13 cellular contexts compared by ENCODE assay signal in genomic region chr5:172456076-172456800, GRCh38. TPM values are rescaled to one million over a fixed set of nuclear protein-coding genes. Genes with fewer than 3 reads are reported as not detected.
A peak's percentile ranks its signal among the peaks of the same experiment; 100 is the strongest.
DNase-seq lines count a peak whose midpoint lies in the region; TF ChIP-seq lines count a peak whose summit lies in the region.
"Had no signal": no experiment of that assay in that cellular context is flagged by ENCODE, and none has a peak within 500 bp of the region (broad histone marks: within the 10 kb centered on the region; RNA-seq: fewer than 3 reads in every experiment).

No MANE protein-coding gene starts in this region.

- peaks cover 5% of the 10 kb centered on the region for H3K79me1 ChIP-seq in mesenchymal stem cell (replicated peaks; ENCODE audit: low read length, poor library complexity, severe bottlenecking)

- peak overlapping the region in 1 of 2 experiments; percentile 35 for H3K18ac ChIP-seq in mesenchymal stem cell (ENCODE audit: low read depth in 1 of 2, low read length in 2 of 2)

- H3K4me1 ChIP-seq in mesenchymal stem cell (ENCODE audit: control insufficient read depth, insufficient read depth, low read depth, low read length) (peaks cover 27% of the 10 kb centered on the region), stomach smooth muscle (ENCODE audit: control insufficient read depth, insufficient read depth, low read length) (peaks cover 40% of the 10 kb centered on the region)

- no peak overlapping the region for H2BK5ac ChIP-seq in mesenchymal stem cell (ENCODE audit: low read depth, low read length, poor library complexity, severe bottlenecking)

- H3K9me3 ChIP-seq in mesenchymal stem cell (ENCODE audit: control insufficient read depth, low read length), result no peaks in the 10 kb centered on the region
- no peaks in the 10 kb centered on the region for H3K9me3 ChIP-seq in stomach smooth muscle (ENCODE audit: control insufficient read depth in 2 of 2, low read length in 2 of 2)
- H3K9me3 ChIP-seq: heart left ventricle, ovary had no signal

- no TSS peak for BruUV-seq in MCF 10A (replicated peaks; lab: Mats Ljungman, UMichigan)

- H3K36me3 Mint-ChIP-seq in HFFc6 (ENCODE audit: low read depth), result no peaks in the 10 kb centered on the region
- H3K36me3 Mint-ChIP-seq in MCF 10A (ENCODE audit: insufficient read depth, unreplicated experiment), result peaks cover 15% of the 10 kb centered on the region

- peak overlapping the region; percentile 82 for H4K8ac ChIP-seq in mesenchymal stem cell (ENCODE audit: low read length)

- H3K9ac ChIP-seq in mesenchymal stem cell (ENCODE audit: low read length) (peak overlapping the region; percentile 89), stomach smooth muscle (ENCODE audit: low read length in 2 of 2) (no peak overlapping the region)

- no peak overlapping the region for H3K4me3 Mint-ChIP-seq in HFFc6
- H3K4me3 Mint-ChIP-seq in MCF 10A (ENCODE audit: unreplicated experiment), result peak overlapping the region; percentile 91

- peaks cover 53% of the 10 kb centered on the region for H3K4me1 Mint-ChIP-seq in HFFc6 (ENCODE audit: low read depth)
- H3K4me1 Mint-ChIP-seq in MCF 10A (ENCODE audit: insufficient read depth, unreplicated experiment), result peaks cover 39% of the 10 kb centered on the region

- POLR2A ChIA-PET in MCF 10A (lab: Yijun Ruan, JAX), result interaction anchor here (0.7 kb wide), 1 partner anchor 122 kb away, joined by 3 read pairs; no protein-coding TSS in a partner anchor

- no peaks in the 10 kb centered on the region for H3K27me3 Mint-ChIP-seq in HFFc6 (ENCODE audit: insufficient read depth)
- no peaks in the 10 kb centered on the region for H3K27me3 Mint-ChIP-seq in MCF 10A (ENCODE audit: insufficient read depth, unreplicated experiment)

- H3K27me3 ChIP-seq in mesenchymal stem cell (ENCODE audit: control insufficient read depth in 1 of 2, insufficient read depth in 1 of 2, low read length in 2 of 2), result no peaks in the 10 kb centered on the region
- no peaks in the 10 kb centered on the region for H3K27me3 ChIP-seq in stomach smooth muscle (ENCODE audit: control insufficient read depth in 1 of 2, insufficient read depth in 2 of 2, low read length in 2 of 2)
- H3K27me3 ChIP-seq: heart left ventricle, ovary had no signal

- no peak for TF ChIP-seq CTCF in HFFc6 (IDR thresholded peaks at IDR 0.05)
- no peak for TF ChIP-seq CTCF in MCF 10A (IDR thresholded peaks at IDR 0.05; ENCODE audit: unreplicated experiment)

- H2BK12ac ChIP-seq in mesenchymal stem cell (ENCODE audit: low read length in 2 of 2), result peak overlapping the region in 1 of 2 experiments; percentile 81

- H3K9me3 Mint-ChIP-seq in HFFc6 (no peaks in the 10 kb centered on the region), MCF 10A (ENCODE audit: unreplicated experiment) (no peaks in the 10 kb centered on the region)

- CTCF ChIA-PET in MCF 10A (lab: Yijun Ruan, JAX), result interaction anchor here (0.6 to 1.4 kb wide), 7 partner anchors 14 to 347 kb away, joined by 3 to 4 read pairs (median 3); no protein-coding TSS in a partner anchor

- no peak overlapping the region for H2BK120ac ChIP-seq in mesenchymal stem cell (ENCODE audit: low read depth, low read length)

- no peak overlapping the region for H2BK15ac ChIP-seq in mesenchymal stem cell (ENCODE audit: low read depth, poor library complexity, severe bottlenecking)

- H3K4ac ChIP-seq in mesenchymal stem cell (ENCODE audit: low read depth in 1 of 2, low read length in 2 of 2), result no peak overlapping the region

- H3K4me3 ChIP-seq in mesenchymal stem cell (ENCODE audit: insufficient read depth in 1 of 2, low read depth in 1 of 2, low read length in 2 of 2) (no peak overlapping the region), stomach smooth muscle (ENCODE audit: low read length in 2 of 2) (peak overlapping the region in 1 of 2 donors; percentile 79)
- H3K4me3 ChIP-seq: heart left ventricle, ovary had no signal

- H2AFZ ChIP-seq in mesenchymal stem cell (ENCODE audit: low read depth, low read length), result peak overlapping the region; percentile 2

- no peak overlapping the region for H3K14ac ChIP-seq in mesenchymal stem cell (ENCODE audit: low read length in 2 of 2)

- intact Hi-C loops in MCF 10A (cut with micrococcal nuclease), result no loop called here

- peak overlapping the region; percentile 23 for H2AK5ac ChIP-seq in mesenchymal stem cell (ENCODE audit: low read length, severe bottlenecking)

- H3K27ac Mint-ChIP-seq in HFFc6 (peak overlapping the region; percentile 91; the same call in 1 of the 2 replicates), MCF 10A (ENCODE audit: low read depth, unreplicated experiment) (no peak overlapping the region)

- DNase-seq in HFFc6 (no peak), MCF 10A (ENCODE audit: unreplicated experiment) (no peak), mesenchymal stem cell (peak; percentile 17), dedifferentiated amniotic fluid mesenchymal stem cell (ENCODE audit: extremely low spot score) (no peak), H4 (ENCODE audit: low spot score) (no peak), pons (ENCODE audit: low spot score) (no peak)
- DNase-seq: activated CD4-positive, alpha-beta T cell treated with anti-CD3 and anti-CD28 coated beads for 48 hours; activated T-cell treated with anti-CD3 and anti-CD28 coated beads, Interleukin-2, amount 50 U/mL, for 1 hour; NCI-H1417 treated with DMSO at 0.1 percent for 48 hours; PC-3 had no signal

- H3K4me2 ChIP-seq in mesenchymal stem cell (ENCODE audit: low read length, poor library complexity, severe bottlenecking), result no peak overlapping the region

- H3K36me3 ChIP-seq in mesenchymal stem cell (ENCODE audit: control insufficient read depth in 1 of 2, insufficient read depth in 2 of 2, low read depth in 1 of 2, low read length in 2 of 2) (peaks cover under 1 to 9% of the 10 kb centered on the region in 2 experiments), stomach smooth muscle (ENCODE audit: control insufficient read depth in 2 of 2, insufficient read depth in 2 of 2, low read length in 2 of 2) (no peaks in the 10 kb centered on the region)
- H3K36me3 ChIP-seq: heart left ventricle, ovary had no signal

- no peak overlapping the region for H3K23ac ChIP-seq in mesenchymal stem cell (ENCODE audit: low read length in 2 of 2)

- WGBS in mesenchymal stem cell, result 53% methylated on average over 9 of the region's 11 CpGs

- H4K91ac ChIP-seq in mesenchymal stem cell (ENCODE audit: low read length), result peak overlapping the region; percentile 78

- no peak overlapping the region for H3K27ac ChIP-seq in mesenchymal stem cell (ENCODE audit: low read length, poor library complexity, severe bottlenecking)
- H3K27ac ChIP-seq in stomach smooth muscle (ENCODE audit: low read length), result peak overlapping the region; percentile 49

RNA-seq across cellular contexts. Expression of gene SH3PXD2B, which starts 1.9 kb away (rescaled TPM):
- total RNA-seq in HFFc6 (2021; fragmentation: NEBNext Ultra II Directional; extraction: Animal tissue kit (Norgen Biotek cat#: 25700)), result 10 to 100 TPM; 12.4 to 28.4 (median 24.3) TPM
- total RNA-seq in MCF 10A (2022), result 34.1 and 42.3 TPM in 2 replicates
- polyA plus RNA-seq in mesenchymal stem cell (2013, experiment 1 of 2), result 25.7 TPM
- polyA plus RNA-seq in mesenchymal stem cell (2013, experiment 2 of 2), result 23.0 TPM
- total RNA-seq in H4 (2014; rRNA removed; shearing (Covaris generic)), result 7.7 and 9.4 TPM in 2 replicates
